27 cellular contexts compared by ENCODE assay signal in genomic region chr15:64006642-64007041, GRCh38. TPM values are rescaled to one million over a fixed set of nuclear protein-coding genes. Genes with fewer than 3 reads are reported as not detected.
DNase-seq lines count a peak whose midpoint lies in the region; ATAC-seq and TF ChIP-seq lines count a peak whose summit lies in the region.
"Had no signal": no experiment of that assay in that cellular context is flagged by ENCODE, and none has a peak within 500 bp of the region (broad histone marks: within the 10 kb centered on the region; RNA-seq: fewer than 3 reads in every experiment).

No MANE protein-coding gene starts in this region.

- H3K4me1 Mint-ChIP-seq in effector memory CD8-positive, alpha-beta T cell (ENCODE audit: low read depth in 2 of 2) = peaks cover 46% of the 10 kb centered on the region in 2 donors

- no peaks in the 10 kb centered on the region for H3K9me3 Mint-ChIP-seq in effector memory CD8-positive, alpha-beta T cell
- H3K9me3 Mint-ChIP-seq: CD4-positive, alpha-beta memory T cell; natural killer cell had no signal

- POLR2A ChIA-PET in HEK293 (lab: Yijun Ruan, JAX) = no interaction called here

- peaks cover 0 to 3% of the 10 kb centered on the region in 2 donors for H3K27me3 Mint-ChIP-seq in effector memory CD8-positive, alpha-beta T cell

- 53 to 57% (median 57%) methylated on average over 3 of the region's 3 CpGs for WGBS in psoas muscle, 3 donors

- peak overlapping the region; percentile 98 to 99 for H3K27ac Mint-ChIP-seq in effector memory CD8-positive, alpha-beta T cell
- H3K27ac Mint-ChIP-seq: type B pancreatic cell had no signal

- no peaks in the 10 kb centered on the region for H3K9me3 ChIP-seq in HEK293 (ENCODE audit: control insufficient read depth, insufficient read depth, low read depth, low read length)
- no peaks in the 10 kb centered on the region for H3K9me3 ChIP-seq in psoas muscle
- H3K9me3 ChIP-seq in tibial artery = no peaks in the 10 kb centered on the region

- TF ChIP-seq CTCF in HEK293 (tag by site-specific recombination; IDR thresholded peaks at IDR 0.05) (no peak), psoas muscle (IDR thresholded peaks at IDR 0.05) (no peak), omental fat pad (IDR thresholded peaks at IDR 0.05) (no peak), tibial artery (IDR thresholded peaks at IDR 0.05) (no peak)

- H3K4me1 ChIP-seq in HEK293 (ENCODE audit: control insufficient read depth, insufficient read depth, low read length) (peaks cover 3% of the 10 kb centered on the region; the same call in 1 of the 2 replicates), psoas muscle (peaks cover 61% of the 10 kb centered on the region), tibial artery (peaks cover 0 to 7% (median 3%) of the 10 kb centered on the region in 4 donors)
- H3K4me1 ChIP-seq: parathyroid adenoma had no signal

- CTCF ChIA-PET in HEK293 (lab: Yijun Ruan, JAX) = no interaction called here

- H3K4me3 Mint-ChIP-seq in effector memory CD8-positive, alpha-beta T cell = no peak overlapping the region
- H3K4me3 Mint-ChIP-seq: natural killer cell, type B pancreatic cell had no signal

- H3K36me3 ChIP-seq in HEK293 (ENCODE audit: control insufficient read depth in 2 of 2, insufficient read depth in 1 of 2, low read length in 2 of 2) = no peaks in the 10 kb centered on the region
- H3K36me3 ChIP-seq in psoas muscle (ENCODE audit: insufficient read depth in 1 of 2, low read depth in 1 of 2) = peaks cover 0 to 7% of the 10 kb centered on the region in 2 donors
- H3K36me3 ChIP-seq in tibial artery = no peaks in the 10 kb centered on the region

- H3K27me3 ChIP-seq in psoas muscle (ENCODE audit: insufficient read depth in 3 of 3, low read length in 2 of 3) = no peaks in the 10 kb centered on the region
- no peaks in the 10 kb centered on the region for H3K27me3 ChIP-seq in tibial artery
- H3K27me3 ChIP-seq: dorsolateral prefrontal cortex had no signal

- peaks cover 22% of the 10 kb centered on the region for H3K36me3 Mint-ChIP-seq in effector memory CD8-positive, alpha-beta T cell (ENCODE audit: insufficient read depth)
- H3K36me3 Mint-ChIP-seq: CD4-positive, alpha-beta memory T cell; natural killer cell; type B pancreatic cell had no signal

- H3K27ac ChIP-seq in HEK293 (ENCODE audit: extremely low read depth, low read depth, low read length) (no peak overlapping the region), psoas muscle (peak overlapping the region; percentile 10), tibial artery (no peak overlapping the region)
- H3K27ac ChIP-seq: dorsolateral prefrontal cortex, parathyroid adenoma had no signal

- H3K4me3 ChIP-seq in HEK293 (ENCODE audit: low read depth, low read length) = no peak overlapping the region
- H3K4me3 ChIP-seq in psoas muscle = no peak overlapping the region
- no peak overlapping the region for H3K4me3 ChIP-seq in tibial artery
- H3K4me3 ChIP-seq: dorsolateral prefrontal cortex had no signal

- intact Hi-C loops in psoas muscle (cut with DNase I) (no loop called here), tibial artery (cut with DNase I; ENCODE audit: low total_unique reads) (no loop called here)

- ATAC-seq in effector memory CD8-positive, alpha-beta T cell (replicated peaks) = no peak
- ATAC-seq in psoas muscle = peak; percentile 64 to 84 (median 75)
- ATAC-seq in omental fat pad (ENCODE audit: low FRiP score) = no peak
- ATAC-seq: natural killer cell; Right ventricle myocardium inferior; stimulated activated naive CD8-positive, alpha-beta T cell treated with anti-CD3 and anti-CD28 coated beads, Interleukin-15, Interleukin-2, amounts not matched to agents 100 U/mL and 50 U/mL, for 24 hours had no signal

- peak; percentile 41 for DNase-seq in NCI-H2196 (lab: John Stamatoyannopoulos, UW; ENCODE audit: unreplicated experiment)
- no peak for DNase-seq in effector memory CD8-positive, alpha-beta T cell
- peak in 1 of 2 donors; percentile 69 for DNase-seq in psoas muscle
- DNase-seq in iPS-NIHi7 (ENCODE audit: extremely low spot score) = no peak
- no peak for DNase-seq in omental fat pad (ENCODE audit: low spot score)
- no peak for DNase-seq in activated naive CD4-positive, alpha-beta T cell treated with Interleukin-2 at 50 U/mL for 16 hours
- DNase-seq in tibial artery = no peak
- DNase-seq: activated CD4-positive, alpha-beta T cell treated with anti-CD3 and anti-CD28 coated beads, Interleukin-2, amount 50 U/mL, for 1 hour; amygdala; CD4-positive, alpha-beta memory T cell; central memory CD4-positive, alpha-beta T cell; DMS153; dorsolateral prefrontal cortex; erythroblast; GF-D8; KG1; mesendoderm; natural killer cell; NCI-H1048; NCI-H2081; NCI-H524 treated with DMSO at 0.1 percent for 48 hours; stimulated activated CD4-positive, alpha-beta T cell treated with anti-CD3 and anti-CD28 coated beads, Interleukin-2, amount 100 ng/mL, for 24 hours; stimulated activated naive CD8-positive, alpha-beta T cell treated with anti-CD3 and anti-CD28 coated beads, Interleukin-15, Interleukin-2, amounts not matched to agents 100 U/mL and 50 U/mL, for 24 hours had no signal

TF ChIP-seq in HEK293, 187 proteins besides CTCF, POLR2A, EP300 and RAD21:
- TF ChIP-seq ZNF596 (tag by site-specific recombination; IDR thresholded peaks at IDR 0.05) (no peak), ZNF692 (tag by site-specific recombination; IDR thresholded peaks at IDR 0.05) (0 out of 2 replicates have a peak, but pooled peaks have one; percentile 27)

RNA-seq across cellular contexts. Expression of gene DAPK2, which starts 39.6 kb away (rescaled TPM):
- total RNA-seq in psoas muscle (10 to 100 TPM; 44.3 to 65.6 (median 54.6) TPM), omental fat pad (10 to 100 TPM; 12.0 to 49.8 (median 25.6) TPM)
- 10 to 100 TPM in 2 of 3 donors, 1 to 10 TPM in 1; 3.7 to 41.1 (median 13.4) TPM for polyA plus RNA-seq in psoas muscle

Comparison
In these comparisons a context has a peak if more than half of its experiments do, and no peak if none do; other contexts are left out.
1. ATAC-seq: peak in psoas muscle (4 of 4); none in effector memory CD8-positive, alpha-beta T cell (single experiment) and omental fat pad (single experiment).